ENCODE assay signal across 9 cellular contexts in the genomic region with DNA sequence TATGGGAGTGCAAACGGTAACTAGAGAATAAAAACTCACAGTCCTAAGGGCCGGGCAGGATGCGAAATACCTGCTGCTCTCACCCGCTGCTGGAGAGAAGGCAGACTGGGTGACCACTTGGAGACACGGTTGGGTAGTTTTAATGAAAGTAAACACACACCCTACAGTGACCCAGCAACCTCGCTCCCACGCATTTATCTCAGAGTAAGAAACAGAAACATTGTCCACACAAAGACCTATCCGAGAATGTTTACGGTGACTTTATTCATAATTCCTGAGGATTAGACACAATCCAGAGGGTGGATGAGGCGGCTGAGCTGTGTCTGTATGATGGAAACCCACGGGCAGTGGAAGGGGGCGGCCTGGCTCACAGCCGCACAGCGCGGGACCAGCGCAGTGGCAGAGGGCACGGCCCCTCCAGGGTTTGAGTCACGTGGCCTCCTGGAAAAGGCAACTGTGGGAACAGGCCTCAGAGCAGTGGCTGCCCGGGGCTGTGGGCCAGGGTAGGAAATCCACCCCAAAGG.
DNase-seq lines count a peak whose midpoint lies in the region; ATAC-seq and TF ChIP-seq lines count a peak whose summit lies in the region.
"Had no signal": no experiment of that assay in that cellular context is flagged by ENCODE, and none has a peak within 500 bp of the region (broad histone marks: within the 10 kb centered on the region; RNA-seq: fewer than 3 reads in every experiment).

No MANE protein-coding gene starts in this region.

- intact Hi-C loops in spleen (cut with DNase I; ENCODE audit: low total_unique reads), result no loop called here
- intact Hi-C loops in sigmoid colon (cut with DNase I), result no loop called here

- peak overlapping the region; percentile 71 to 79 for H3K27ac Mint-ChIP-seq in effector memory CD8-positive, alpha-beta T cell

- peaks cover 42% of the 10 kb centered on the region for H3K36me3 ChIP-seq in BLaER1
- H3K36me3 ChIP-seq in spleen, result peaks cover 0 to 63% (median 11%) of the 10 kb centered on the region in 6 donors
- peaks cover 0 to 23% (median 4%) of the 10 kb centered on the region in 4 donors for H3K36me3 ChIP-seq in sigmoid colon

- peak overlapping the region; percentile 77; the same call in 1 of the 2 replicates for H3K27ac ChIP-seq in BLaER1
- peak overlapping the region in 4 of 8 donors; percentile 47 to 75 (median 62) for H3K27ac ChIP-seq in spleen
- H3K27ac ChIP-seq in sigmoid colon, result peak overlapping the region in 1 of 4 donors; percentile 47

- no peak for DNase-seq in effector memory CD8-positive, alpha-beta T cell
- DNase-seq in spleen (no peak), sigmoid colon (no peak), DMS114 treated with DMSO at 0.1 percent for 48 hours (lab: John Stamatoyannopoulos, UW; ENCODE audit: unreplicated experiment) (no peak), NCI-H345 treated with DMSO at 0.1 percent for 48 hours (lab: John Stamatoyannopoulos, UW; ENCODE audit: unreplicated experiment) (no peak)

- peak overlapping the region in 1 of 2 donors; percentile 51 for H3K4me3 Mint-ChIP-seq in effector memory CD8-positive, alpha-beta T cell

- no peak for TF ChIP-seq CTCF in spleen (IDR thresholded peaks at IDR 0.05 in 8 of 11, conservative IDR thresholded peaks at IDR 0.05 in 3 of 11)
- TF ChIP-seq CTCF in sigmoid colon (IDR thresholded peaks at IDR 0.05), result no peak

- WGBS in spleen, 5 donors, result 75 to 85% (median 80%) methylated on average over 19 of the region's 19 CpGs
- WGBS in sigmoid colon, 2 donors, result 50 to 74% methylated on average over 19 of the region's 19 CpGs

- H3K4me3 ChIP-seq in BLaER1, result no peak overlapping the region
- H3K4me3 ChIP-seq in spleen, result peak overlapping the region in 1 of 8 donors; percentile 24
- H3K4me3 ChIP-seq in sigmoid colon, result no peak overlapping the region

- H3K27me3 ChIP-seq in BLaER1, result no peaks in the 10 kb centered on the region
- no peaks in the 10 kb centered on the region for H3K27me3 ChIP-seq in spleen (replicated peaks in 1 of 7)
- H3K27me3 ChIP-seq in sigmoid colon, result no peaks in the 10 kb centered on the region

- H3K4me1 Mint-ChIP-seq in effector memory CD8-positive, alpha-beta T cell (ENCODE audit: low read depth in 2 of 2), result peaks cover 48 to 55% of the 10 kb centered on the region in 2 donors

- H3K4me1 ChIP-seq in BLaER1 (peaks cover 81% of the 10 kb centered on the region), spleen (peaks cover 12 to 87% (median 60%) of the 10 kb centered on the region in 6 donors), sigmoid colon (peaks cover 0 to 4% (median 0%) of the 10 kb centered on the region in 4 donors)

- TF ChIP-seq EP300 in sigmoid colon (IDR thresholded peaks at IDR 0.05), result no peak

- peaks cover 90% of the 10 kb centered on the region for H4K20me1 ChIP-seq in BLaER1

- H3K27me3 Mint-ChIP-seq in effector memory CD8-positive, alpha-beta T cell, result no peaks in the 10 kb centered on the region

- peak; percentile 61 for ATAC-seq in GM19043 (IDR thresholded peaks at IDR 0.05; ENCODE audit: low read depth, unreplicated experiment)
- ATAC-seq in HG03439 (IDR thresholded peaks at IDR 0.05; ENCODE audit: unreplicated experiment), result peak; percentile 58
- no peak for ATAC-seq in effector memory CD8-positive, alpha-beta T cell (replicated peaks)
- ATAC-seq: left colon had no signal

- no peaks in the 10 kb centered on the region for H3K9me3 Mint-ChIP-seq in effector memory CD8-positive, alpha-beta T cell

- peaks cover 74% of the 10 kb centered on the region for H3K36me3 Mint-ChIP-seq in effector memory CD8-positive, alpha-beta T cell (ENCODE audit: insufficient read depth)

- TF ChIP-seq POLR2A in spleen (IDR thresholded peaks at IDR 0.05) (no peak), sigmoid colon (IDR thresholded peaks at IDR 0.05) (no peak)

- H3K4me2 ChIP-seq in BLaER1, result peak overlapping the region; percentile 94

- no peak overlapping the region for H3K9ac ChIP-seq in BLaER1

- no peaks in the 10 kb centered on the region for H3K9me3 ChIP-seq in BLaER1
- no peaks in the 10 kb centered on the region for H3K9me3 ChIP-seq in spleen
- no peaks in the 10 kb centered on the region for H3K9me3 ChIP-seq in sigmoid colon
